1 cellular context compared by ENCODE assay signal in genomic region chr7:24755541-24756416, GRCh38.
TF ChIP-seq lines count a peak whose summit lies in the region.

No MANE protein-coding gene starts in this region.

TF ChIP-seq in GM23338, 12 proteins besides CTCF, POLR2A, EP300 and RAD21 (continued from another document):
- TF ChIP-seq, protein P1, sequence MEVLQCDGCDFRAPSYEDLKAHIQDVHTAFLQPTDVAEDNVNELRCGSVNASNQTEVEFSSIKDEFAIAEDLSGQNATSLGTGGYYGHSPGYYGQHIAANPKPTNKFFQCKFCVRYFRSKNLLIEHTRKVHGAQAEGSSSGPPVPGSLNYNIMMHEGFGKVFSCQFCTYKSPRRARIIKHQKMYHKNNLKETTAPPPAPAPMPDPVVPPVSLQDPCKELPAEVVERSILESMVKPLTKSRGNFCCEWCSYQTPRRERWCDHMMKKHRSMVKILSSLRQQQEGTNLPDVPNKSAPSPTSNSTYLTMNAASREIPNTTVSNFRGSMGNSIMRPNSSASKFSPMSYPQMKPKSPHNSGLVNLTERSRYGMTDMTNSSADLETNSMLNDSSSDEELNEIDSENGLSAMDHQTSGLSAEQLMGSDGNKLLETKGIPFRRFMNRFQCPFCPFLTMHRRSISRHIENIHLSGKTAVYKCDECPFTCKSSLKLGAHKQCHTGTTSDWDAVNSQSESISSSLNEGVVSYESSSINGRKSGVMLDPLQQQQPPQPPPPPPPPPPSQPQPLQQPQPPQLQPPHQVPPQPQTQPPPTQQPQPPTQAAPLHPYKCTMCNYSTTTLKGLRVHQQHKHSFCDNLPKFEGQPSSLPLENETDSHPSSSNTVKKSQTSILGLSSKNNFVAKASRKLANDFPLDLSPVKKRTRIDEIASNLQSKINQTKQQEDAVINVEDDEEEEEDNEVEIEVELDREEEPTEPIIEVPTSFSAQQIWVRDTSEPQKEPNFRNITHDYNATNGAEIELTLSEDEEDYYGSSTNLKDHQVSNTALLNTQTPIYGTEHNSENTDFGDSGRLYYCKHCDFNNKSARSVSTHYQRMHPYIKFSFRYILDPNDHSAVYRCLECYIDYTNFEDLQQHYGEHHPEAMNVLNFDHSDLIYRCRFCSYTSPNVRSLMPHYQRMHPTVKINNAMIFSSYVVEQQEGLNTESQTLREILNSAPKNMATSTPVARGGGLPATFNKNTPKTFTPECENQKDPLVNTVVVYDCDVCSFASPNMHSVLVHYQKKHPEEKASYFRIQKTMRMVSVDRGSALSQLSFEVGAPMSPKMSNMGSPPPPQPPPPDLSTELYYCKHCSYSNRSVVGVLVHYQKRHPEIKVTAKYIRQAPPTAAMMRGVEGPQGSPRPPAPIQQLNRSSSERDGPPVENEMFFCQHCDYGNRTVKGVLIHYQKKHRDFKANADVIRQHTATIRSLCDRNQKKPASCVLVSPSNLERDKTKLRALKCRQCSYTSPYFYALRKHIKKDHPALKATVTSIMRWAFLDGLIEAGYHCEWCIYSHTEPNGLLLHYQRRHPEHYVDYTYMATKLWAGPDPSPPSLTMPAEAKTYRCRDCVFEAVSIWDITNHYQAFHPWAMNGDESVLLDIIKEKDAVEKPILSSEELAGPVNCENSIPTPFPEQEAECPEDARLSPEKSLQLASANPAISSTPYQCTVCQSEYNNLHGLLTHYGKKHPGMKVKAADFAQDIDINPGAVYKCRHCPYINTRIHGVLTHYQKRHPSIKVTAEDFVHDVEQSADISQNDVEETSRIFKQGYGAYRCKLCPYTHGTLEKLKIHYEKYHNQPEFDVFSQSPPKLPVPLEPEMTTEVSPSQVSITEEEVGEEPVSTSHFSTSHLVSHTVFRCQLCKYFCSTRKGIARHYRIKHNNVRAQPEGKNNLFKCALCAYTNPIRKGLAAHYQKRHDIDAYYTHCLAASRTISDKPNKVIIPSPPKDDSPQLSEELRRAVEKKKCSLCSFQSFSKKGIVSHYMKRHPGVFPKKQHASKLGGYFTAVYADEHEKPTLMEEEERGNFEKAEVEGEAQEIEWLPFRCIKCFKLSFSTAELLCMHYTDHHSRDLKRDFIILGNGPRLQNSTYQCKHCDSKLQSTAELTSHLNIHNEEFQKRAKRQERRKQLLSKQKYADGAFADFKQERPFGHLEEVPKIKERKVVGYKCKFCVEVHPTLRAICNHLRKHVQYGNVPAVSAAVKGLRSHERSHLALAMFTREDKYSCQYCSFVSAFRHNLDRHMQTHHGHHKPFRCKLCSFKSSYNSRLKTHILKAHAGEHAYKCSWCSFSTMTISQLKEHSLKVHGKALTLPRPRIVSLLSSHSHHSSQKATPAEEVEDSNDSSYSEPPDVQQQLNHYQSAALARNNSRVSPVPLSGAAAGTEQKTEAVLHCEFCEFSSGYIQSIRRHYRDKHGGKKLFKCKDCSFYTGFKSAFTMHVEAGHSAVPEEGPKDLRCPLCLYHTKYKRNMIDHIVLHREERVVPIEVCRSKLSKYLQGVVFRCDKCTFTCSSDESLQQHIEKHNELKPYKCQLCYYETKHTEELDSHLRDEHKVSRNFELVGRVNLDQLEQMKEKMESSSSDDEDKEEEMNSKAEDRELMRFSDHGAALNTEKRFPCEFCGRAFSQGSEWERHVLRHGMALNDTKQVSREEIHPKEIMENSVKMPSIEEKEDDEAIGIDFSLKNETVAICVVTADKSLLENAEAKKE (CRISPR knock-in tag; IDR thresholded peaks at IDR 0.05): no peak
- TF ChIP-seq CREB1 (CRISPR knock-in tag; IDR thresholded peaks at IDR 0.05; ENCODE audit: low read depth) (no peak), POLR2AphosphoS5 (IDR thresholded peaks at IDR 0.05; ENCODE audit: low read depth) (no peak), EZH2phosphoT487 (IDR thresholded peaks at IDR 0.05; ENCODE audit: unreplicated experiment) (no peak), STAT1 (IDR thresholded peaks at IDR 0.05; ENCODE audit: unreplicated experiment) (no peak), EZH2 (IDR thresholded peaks at IDR 0.05; ENCODE audit: low read depth, unreplicated experiment) (no peak), NANOG (IDR thresholded peaks at IDR 0.05; ENCODE audit: borderline replicate concordance) (no peak), JUNB (IDR thresholded peaks at IDR 0.05; ENCODE audit: unreplicated experiment) (no peak), ZNF114 (CRISPR knock-in tag; IDR thresholded peaks at IDR 0.05) (no peak)
- TF ChIP-seq, protein P2, sequence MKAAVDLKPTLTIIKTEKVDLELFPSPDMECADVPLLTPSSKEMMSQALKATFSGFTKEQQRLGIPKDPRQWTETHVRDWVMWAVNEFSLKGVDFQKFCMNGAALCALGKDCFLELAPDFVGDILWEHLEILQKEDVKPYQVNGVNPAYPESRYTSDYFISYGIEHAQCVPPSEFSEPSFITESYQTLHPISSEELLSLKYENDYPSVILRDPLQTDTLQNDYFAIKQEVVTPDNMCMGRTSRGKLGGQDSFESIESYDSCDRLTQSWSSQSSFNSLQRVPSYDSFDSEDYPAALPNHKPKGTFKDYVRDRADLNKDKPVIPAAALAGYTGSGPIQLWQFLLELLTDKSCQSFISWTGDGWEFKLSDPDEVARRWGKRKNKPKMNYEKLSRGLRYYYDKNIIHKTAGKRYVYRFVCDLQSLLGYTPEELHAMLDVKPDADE (IDR thresholded peaks at IDR 0.05): no peak
